In genomic region chr12:94817695-94818075, GRCh38 we compare ENCODE assay signal across 16 cellular contexts.
DNase-seq lines count a peak whose midpoint lies in the region; ATAC-seq, FAIRE-seq and TF ChIP-seq lines count a peak whose summit lies in the region.
"Had no signal": no experiment of that assay in that cellular context is flagged by ENCODE, and none has a peak within 500 bp of the region (broad histone marks: within the 10 kb centered on the region; RNA-seq: fewer than 3 reads in every experiment).

No MANE protein-coding gene starts in this region.

- H2AFZ ChIP-seq in SU-DHL-6 (ENCODE audit: low read depth, low read length, severe bottlenecking) = peak overlapping the region; percentile 46

- H3K9me2 ChIP-seq in SU-DHL-6 (replicated peaks; ENCODE audit: insufficient read depth, low read length) = no peaks in the 10 kb centered on the region

- peak overlapping the region; percentile 98 for H3K4me2 ChIP-seq in SU-DHL-6 (ENCODE audit: low read depth, low read length, poor library complexity, severe bottlenecking)

- peak overlapping the region; percentile 97 for H3K27ac ChIP-seq in SU-DHL-6 (ENCODE audit: low read depth, low read length)
- H3K27ac ChIP-seq: breast epithelium, HL-60, prostate gland, suprapubic skin had no signal

- H3K4me3 ChIP-seq in SU-DHL-6 (ENCODE audit: insufficient read depth, low read length, poor library complexity, severe bottlenecking) = peak overlapping the region; percentile 43
- H3K4me3 ChIP-seq: breast epithelium, HAP-1, prostate gland, suprapubic skin had no signal

- peak; percentile 32 for ATAC-seq in GM21528 (IDR thresholded peaks at IDR 0.05; ENCODE audit: low FRiP score, unreplicated experiment)
- ATAC-seq in HG03175 (IDR thresholded peaks at IDR 0.05; ENCODE audit: unreplicated experiment) = peak; percentile 55
- no peak for ATAC-seq in HG02870 (IDR thresholded peaks at IDR 0.05; ENCODE audit: unreplicated experiment)
- ATAC-seq: PC-3 had no signal

- peaks cover 46% of the 10 kb centered on the region for H3F3A ChIP-seq in SU-DHL-6 (ENCODE audit: insufficient read depth)

- FAIRE-seq in GM18507 (lab: Jason Lieb, UNC) = no peak

- H4K20me1 ChIP-seq in SU-DHL-6 (ENCODE audit: low read depth, low read length) = no peaks in the 10 kb centered on the region

- H3K9me3 ChIP-seq in SU-DHL-6 (ENCODE audit: insufficient read depth, low read length) = peaks cover 17% of the 10 kb centered on the region; the same call in 1 of the 2 replicates
- H3K9me3 ChIP-seq: prostate gland had no signal

- no peak for TF ChIP-seq CTCF in SU-DHL-6 (IDR thresholded peaks at IDR 0.05; ENCODE audit: insufficient read depth, low read length, poor library complexity, severe bottlenecking)

- peak; percentile 11 for DNase-seq in GM18507 (ENCODE audit: extremely low spot score, insufficient read length, low read depth)
- DNase-seq in hypothalamus (lab: John Stamatoyannopoulos, UW) = no peak
- DNase-seq in effector CD8-positive, alpha-beta T cell (lab: John Stamatoyannopoulos, UW) = no peak
- no peak for DNase-seq in erythroblast (lab: John Stamatoyannopoulos, UW)
- DNase-seq: activated naive CD4-positive, alpha-beta T cell treated with anti-CD3 and anti-CD28 coated beads, Interleukin-2, amount 10 ng/mL, durations not matched to agents 7 days and 5 days; NCI-H146; PC-3 had no signal

- no peaks in the 10 kb centered on the region for H3K27me3 ChIP-seq in SU-DHL-6 (ENCODE audit: low read length)
- H3K27me3 ChIP-seq: breast epithelium, suprapubic skin had no signal

- peak overlapping the region; percentile 52 for H3K9ac ChIP-seq in SU-DHL-6 (ENCODE audit: low read length)

- no peaks in the 10 kb centered on the region for H3K79me2 ChIP-seq in SU-DHL-6 (ENCODE audit: insufficient read depth, low read length)

- peaks cover 15% of the 10 kb centered on the region for H3K36me3 ChIP-seq in SU-DHL-6 (ENCODE audit: low read length)
- H3K36me3 ChIP-seq: breast epithelium, HAP-1, prostate gland, suprapubic skin had no signal

- TF ChIP-seq POLR2A in erythroblast (IDR thresholded peaks at IDR 0.05; ENCODE audit: low read length) = no peak
